In the genomic region with DNA sequence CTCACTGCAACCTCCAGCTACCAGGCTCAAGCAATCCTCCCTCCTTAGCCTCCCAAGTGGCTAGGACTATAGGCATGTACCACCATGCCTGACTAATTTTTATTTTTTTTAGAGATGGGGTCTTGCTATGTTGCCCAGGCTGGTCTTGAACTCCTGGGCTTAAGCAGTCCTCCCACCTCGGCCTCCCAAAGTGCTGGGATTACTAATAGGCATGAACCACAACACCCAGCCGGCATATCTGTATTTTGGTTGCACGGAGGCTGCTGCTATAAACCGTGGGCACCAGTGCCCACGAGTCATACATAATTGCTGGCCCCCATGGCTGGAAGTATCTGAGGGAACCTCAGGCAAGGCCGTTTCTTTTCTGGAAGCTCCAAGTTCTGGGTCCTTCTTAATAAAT, we compare ENCODE assay signal across 23 cellular contexts.
"Had no signal": no experiment of that assay in that cellular context is flagged by ENCODE, and none has a peak within 500 bp of the region (broad histone marks: within the 10 kb centered on the region; RNA-seq: fewer than 3 reads in every experiment).

No MANE protein-coding gene starts in this region.

- H3K9me3 ChIP-seq: colonic mucosa, lower lobe of right lung, thoracic aorta had no signal

- DNase-seq: activated CD4-positive, alpha-beta memory T cell treated with anti-CD3 and anti-CD28 coated beads for 36 hours; activated CD4-positive, alpha-beta T cell treated with anti-CD3 and anti-CD28 coated beads, Interleukin-2, amount 10 ng/mL, durations not matched to agents 24 days and 14 days; activated CD8-positive, alpha-beta memory T cell treated with anti-CD3 and anti-CD28 coated beads, Interleukin-2, amount 50 U/mL, for 4 hours; activated effector memory CD4-positive, alpha-beta T cell treated with anti-CD3 and anti-CD28 coated beads, Interleukin-2, amount 50 U/mL, for 16 hours; activated naive CD4-positive, alpha-beta T cell treated with anti-CD3 and anti-CD28 coated beads for 36 hours; activated naive CD8-positive, alpha-beta T cell treated with anti-CD3 and anti-CD28 coated beads, Interleukin-2, amount 10 ng/mL, durations not matched to agents 7 days and 5 days; activated T-cell treated with anti-CD3 and anti-CD28 coated beads, Interleukin-2, amount 50 U/mL, for 1 hour; amniotic stem cell; brain microvascular endothelial cell; colonic mucosa; dorsolateral prefrontal cortex; effector memory CD4-positive, alpha-beta T cell; head of caudate nucleus; lower lobe of right lung; mesenchymal stem cell; natural killer cell; occipital lobe; stimulated activated CD4-positive, alpha-beta T cell treated with anti-CD3 and anti-CD28 coated beads, Interleukin-4, amount 100 ng/mL, for 1 hour; stimulated activated naive CD8-positive, alpha-beta T cell treated with anti-CD3 and anti-CD28 coated beads, Interleukin-15, Interleukin-2, amounts not matched to agents 100 U/mL and 50 U/mL, for 24 hours; trophoblast cell had no signal

- H3K4me3 ChIP-seq: colonic mucosa, dorsolateral prefrontal cortex, lower lobe of right lung, neural progenitor cell, thoracic aorta had no signal

- H3K4me1 ChIP-seq: colonic mucosa, lower lobe of right lung, neural progenitor cell had no signal

- H3K36me3 ChIP-seq: neural progenitor cell had no signal

- H3K27ac ChIP-seq: brain microvascular endothelial cell, colonic mucosa, lower lobe of right lung, neural progenitor cell, thoracic aorta, VCaP had no signal

- H3K27me3 ChIP-seq: brain microvascular endothelial cell, colonic mucosa, dorsolateral prefrontal cortex, neural progenitor cell had no signal
